Comparison of ENCODE assay signal across 13 cellular contexts in genomic region chr20:16530201-16530681, GRCh38. TPM values are rescaled to one million over a fixed set of nuclear protein-coding genes. Genes with fewer than 3 reads are reported as not detected.
A peak's percentile ranks its signal among the peaks of the same experiment; 100 is the strongest.
DNase-seq lines count a peak whose midpoint lies in the region; FAIRE-seq and TF ChIP-seq lines count a peak whose summit lies in the region.
"Had no signal": no experiment of that assay in that cellular context is flagged by ENCODE, and none has a peak within 500 bp of the region (broad histone marks: within the 10 kb centered on the region; RNA-seq: fewer than 3 reads in every experiment).

No MANE protein-coding gene starts in this region.

- DNase-seq in Caki2 (ENCODE audit: low read depth) = peak; percentile 87
- peak; percentile 78 for DNase-seq in M059J (ENCODE audit: low read depth)
- DNase-seq in H1 (ENCODE audit: low read depth in 1 of 2, low spot score in 2 of 2) = no peak
- DNase-seq in mucosa of gallbladder (ENCODE audit: low spot score) = peak; percentile 67
- DNase-seq in islet precursor cell = no peak
- no peak for DNase-seq in hippocampal formation (lab: John Stamatoyannopoulos, UW)
- DNase-seq in NCI-H2196 treated with DMSO at 0.1 percent for 48 hours (lab: John Stamatoyannopoulos, UW; ENCODE audit: unreplicated experiment) = no peak
- no peak for DNase-seq in activated CD4-positive, alpha-beta T cell treated with anti-CD3 and anti-CD28 coated beads for 48 hours
- DNase-seq: BE2C, dorsolateral prefrontal cortex, heart right ventricle, posterior cingulate gyrus, T1000 had no signal

- no peak for TF ChIP-seq EP300 in H1 (IDR thresholded peaks at IDR 0.05; ENCODE audit: borderline replicate concordance in 1 of 2, low read depth in 2 of 2, low read length in 2 of 2)

- H2BK5ac ChIP-seq in H1 (ENCODE audit: low read depth, low read length) = no peak overlapping the region

- H3K79me1 ChIP-seq in H1 (ENCODE audit: low read depth, low read length) = no peaks in the 10 kb centered on the region

- H3K56ac ChIP-seq in H1 (replicated peaks; ENCODE audit: insufficient read length, low read depth, low read length) = no peak overlapping the region

- H3K4ac ChIP-seq in H1 (replicated peaks; ENCODE audit: insufficient read length, low read depth, low read length) = peak overlapping the region; percentile 19

- no peak for TF ChIP-seq CTCF in H1 (IDR thresholded peaks at IDR 0.05; ENCODE audit: control extremely low read depth in 1 of 3, insufficient read depth in 1 of 3, low read depth in 1 of 3, low read length in 3 of 3)

- no peaks in the 10 kb centered on the region for H3K9me3 ChIP-seq in H1 (ENCODE audit: insufficient read depth in 2 of 2, low read depth in 1 of 2, low read length in 1 of 2)
- H3K9me3 ChIP-seq: BE2C, heart right ventricle had no signal

- no peak overlapping the region for H3K14ac ChIP-seq in H1 (ENCODE audit: insufficient read length)

- in situ Hi-C loops in Caki2 (cut with HindIII; ENCODE audit: low pct_unique_long_range_greater_than_20kb, low sequenced_read_pairs) = no loop called here

- H2BK12ac ChIP-seq in H1 (ENCODE audit: low read depth, low read length) = no peak overlapping the region

- H2BK20ac ChIP-seq in H1 (ENCODE audit: low read length) = no peak overlapping the region

- no peak overlapping the region for H4K5ac ChIP-seq in H1 (ENCODE audit: insufficient read length, low read depth, low read length)

- peaks cover 0 to 2% of the 10 kb centered on the region in 2 experiments; a peak in 1 of 4 replicates for H3K79me2 ChIP-seq in H1 (ENCODE audit: control insufficient read depth in 1 of 2, insufficient read depth in 2 of 2, low read length in 2 of 2)

- no peak overlapping the region for H3K23ac ChIP-seq in H1 (ENCODE audit: insufficient read length)

- no peak overlapping the region; the same call in 1 of the 2 replicates for H3K18ac ChIP-seq in H1 (ENCODE audit: extremely low read depth, low read length)

- no peak overlapping the region for H3K9ac ChIP-seq in H1 (replicated peaks in 1 of 4; ENCODE audit: extremely low read depth in 1 of 4, low read depth in 3 of 4, low read length in 3 of 4)

- H3K27me3 ChIP-seq in H1 (replicated peaks in 1 of 4; ENCODE audit: control insufficient read depth in 3 of 4, extremely low read depth in 1 of 4, insufficient read depth in 3 of 4, low read length in 3 of 4) = no peaks in the 10 kb centered on the region
- H3K27me3 ChIP-seq: BE2C, dorsolateral prefrontal cortex, heart right ventricle had no signal

- H3K23me2 ChIP-seq in H1 (ENCODE audit: low read depth, low read length) = no peaks in the 10 kb centered on the region

- peaks cover 0 to 10% (median 2%) of the 10 kb centered on the region in 4 experiments; a peak in 3 of 7 replicates for H3K4me1 ChIP-seq in H1 (replicated peaks in 1 of 4; ENCODE audit: control insufficient read depth in 3 of 4, insufficient read depth in 4 of 4, low read length in 3 of 4)
- H3K4me1 ChIP-seq: BE2C had no signal

- no peak for FAIRE-seq in H1 (lab: Jason Lieb, UNC)

- no peak overlapping the region for H2AFZ ChIP-seq in H1 (ENCODE audit: low read length)

- CTCF ChIA-PET in H1 (lab: Charles Lee; ENCODE audit: partially characterized antibody) = interaction anchor here (0.6 to 1.0 kb wide), 3 partner anchors 11 to 27 kb away, joined by 3 read pairs; no protein-coding TSS in a partner anchor

- 0 out of 2 replicates have a peak overlapping the region, but pooled peaks have one; percentile 12 for H4K8ac ChIP-seq in H1 (ENCODE audit: extremely low read depth, insufficient read depth, low read length)

- no peak overlapping the region for H2BK15ac ChIP-seq in H1 (ENCODE audit: low read length)

- no peaks in the 10 kb centered on the region for H3K36me3 ChIP-seq in H1 (ENCODE audit: control insufficient read depth in 2 of 4, insufficient read depth in 4 of 4, low read length in 3 of 4)
- H3K36me3 ChIP-seq: BE2C had no signal

- WGBS in H1 (ENCODE audit: extremely low coverage in 1 of 2, insufficient coverage in 1 of 2, insufficient read length in 1 of 2, insufficient replicate concordance in 2 of 2, low coverage in 1 of 2, low lambda C conversion rate in 2 of 2, missing lambda C conversion rate in 1 of 2), 2 experiments = 90% methylated on average over 15 of the region's 15 CpGs; no CpG with 5 or more reads in 1 of the 2 experiments

- no peak for TF ChIP-seq POLR2A in H1 (IDR thresholded peaks at IDR 0.05; ENCODE audit: control extremely low read depth in 1 of 2, low read depth in 2 of 2, low read length in 2 of 2)

- no peak overlapping the region for H3K4me2 ChIP-seq in H1 (ENCODE audit: insufficient read depth in 1 of 2, low read depth in 2 of 2, low read length in 2 of 2)

- H2BK120ac ChIP-seq in H1 (replicated peaks; ENCODE audit: low read depth, low read length) = no peak overlapping the region

- no peak overlapping the region for H3K4me3 ChIP-seq in H1 (ENCODE audit: extremely low read depth in 1 of 4, insufficient read depth in 2 of 4, low read depth in 3 of 4, low read length in 4 of 4)
- H3K4me3 ChIP-seq: dorsolateral prefrontal cortex, heart right ventricle had no signal

- POLR2A ChIA-PET in H1 (lab: Charles Lee; ENCODE audit: partially characterized antibody) = no interaction called here

- H3K27ac ChIP-seq in H1 (ENCODE audit: low read depth, low read length) = no peak overlapping the region
- H3K27ac ChIP-seq: dorsolateral prefrontal cortex, heart right ventricle had no signal

- no peak overlapping the region for H2AK5ac ChIP-seq in H1 (ENCODE audit: low read depth, low read length)

- TF ChIP-seq RAD21 in H1 (IDR thresholded peaks at IDR 0.05 in 1 of 2, conservative IDR thresholded peaks at IDR 0.05 in 1 of 2; ENCODE audit: low read depth in 2 of 2, low read length in 2 of 2) = no peak

- H4K91ac ChIP-seq in H1 (replicated peaks; ENCODE audit: insufficient read length, low read length) = no peak overlapping the region

- no peaks in the 10 kb centered on the region for H4K20me1 ChIP-seq in H1 (replicated peaks in 1 of 2; ENCODE audit: control insufficient read depth in 1 of 2, insufficient read depth in 2 of 2, low read length in 2 of 2)

TF ChIP-seq in H1, 55 proteins besides CTCF, POLR2A, EP300 and RAD21:
- TF ChIP-seq GABPA (IDR thresholded peaks at IDR 0.05; ENCODE audit: borderline replicate concordance, insufficient read depth, low read length) = no peak
- no peak for TF ChIP-seq SAP30 (IDR thresholded peaks at IDR 0.05; ENCODE audit: insufficient read depth, insufficient replicate concordance, low read length)
- no peak for TF ChIP-seq HDAC2 (IDR thresholded peaks at IDR 0.05; ENCODE audit: borderline replicate concordance in 1 of 2, low read depth in 2 of 2, low read length in 2 of 2)
- TF ChIP-seq POLR2AphosphoS5 (IDR thresholded peaks at IDR 0.05; ENCODE audit: low read depth, low read length) = no peak
- TF ChIP-seq BCL11A (IDR thresholded peaks at IDR 0.05; ENCODE audit: low read depth in 2 of 2, low read length in 2 of 2) = no peak

RNA-seq across cellular contexts. Expression of gene KIF16B, which starts 43.0 kb away (rescaled TPM):
- total RNA-seq in Caki2 (2014; rRNA removed; shearing (Covaris generic); ENCODE audit: low replicate concordance) = 2.4 and 10.6 TPM in 2 replicates
- 7.2 and 16.5 TPM in 2 replicates for total RNA-seq in M059J (2014; rRNA removed; shearing (Covaris generic))
- total RNA-seq in H1 (2021; fragmentation: NEBNext Ultra II Directional; extraction: Animal tissue kit (Norgen Biotek cat#: 25700)) = 9.2 TPM in 2 replicates
- 2.6 and 3.0 TPM in 2 replicates for polyA plus RNA-seq in H1 (2011; rRNA removed)
- 4.2 TPM for polyA plus RNA-seq in H1 (2011; cell fraction: cytosol; rRNA removed)
- 5.1 TPM for polyA plus RNA-seq in H1 (2011; cell fraction: nucleus; rRNA removed)
- 5.1 to 6.0 TPM (median 5.6 TPM) in 4 replicates for polyA plus RNA-seq in H1 (2012, experiment 1 of 2)
- 0.24 TPM for polyA plus RNA-seq in H1 (2012, experiment 2 of 2)
- polyA plus RNA-seq in H1 (2013, experiment 1 of 2) = 4.7 TPM
- 4.2 TPM for polyA plus RNA-seq in H1 (2013, experiment 2 of 2)
- polyA minus RNA-seq in H1 (2011; rRNA and poly(A)+ RNA removed) = 7.3 and 9.8 TPM in 2 replicates
- polyA minus RNA-seq in H1 (2011; cell fraction: cytosol; rRNA and poly(A)+ RNA removed) = 4.0 TPM
- 17.2 TPM for polyA minus RNA-seq in H1 (2011; cell fraction: nucleus; rRNA and poly(A)+ RNA removed)
- 21.6 TPM for total RNA-seq in mucosa of gallbladder

Comparison
In these comparisons a context has a peak if more than half of its experiments do, and no peak if none do; other contexts are left out.
1. DNase-seq: peak in Caki2 (single experiment), M059J (single experiment) and mucosa of gallbladder (single experiment); none in H1 (0 of 2), islet precursor cell (single experiment), hippocampal formation (0 of 2), NCI-H2196 treated with DMSO at 0.1 percent for 48 hours (single experiment) and activated CD4-positive, alpha-beta T cell treated with anti-CD3 and anti-CD28 coated beads for 48 hours (single experiment).